30 cellular contexts compared by ENCODE assay signal in genomic region chr11:72251614-72252013, GRCh38. TPM values are rescaled to one million over a fixed set of nuclear protein-coding genes. Genes with fewer than 3 reads are reported as not detected.
DNase-seq lines count a peak whose midpoint lies in the region; ATAC-seq, FAIRE-seq and TF ChIP-seq lines count a peak whose summit lies in the region.
"Had no signal": no experiment of that assay in that cellular context is flagged by ENCODE, and none has a peak within 500 bp of the region (broad histone marks: within the 10 kb centered on the region; RNA-seq: fewer than 3 reads in every experiment).

No MANE protein-coding gene starts in this region.

- peaks cover 0 to 9% of the 10 kb centered on the region in 2 experiments; a peak in 2 of 4 replicates for H3K27me3 ChIP-seq in GM12878 (replicated peaks in 1 of 2; ENCODE audit: control insufficient read depth in 2 of 2, insufficient read depth in 2 of 2, low read length in 1 of 2)
- no peaks in the 10 kb centered on the region for H3K27me3 ChIP-seq in MG63
- H3K27me3 ChIP-seq: BE2C had no signal

- H3K27ac Mint-ChIP-seq in stimulated activated memory B cell treated with anti-CD40 and anti-IgM and Interleukin-4, amounts not matched to agents 10 μg/mL and 1 μg/mL and 100 μg/mL, for 72 hours: no peak overlapping the region
- H3K27ac Mint-ChIP-seq: CD14-positive monocyte; CD4-positive, alpha-beta memory T cell; CD4-positive, CD25-positive, alpha-beta regulatory T cell; CD8-positive, alpha-beta memory T cell had no signal

- no peaks in the 10 kb centered on the region for H3K36me3 Mint-ChIP-seq in stimulated activated memory B cell treated with anti-CD40 and anti-IgM and Interleukin-4, amounts not matched to agents 10 μg/mL and 1 μg/mL and 100 μg/mL, for 72 hours
- H3K36me3 Mint-ChIP-seq: CD4-positive, alpha-beta memory T cell; CD4-positive, CD25-positive, alpha-beta regulatory T cell; CD8-positive, alpha-beta memory T cell had no signal

- TF ChIP-seq EP300 in GM12878 (IDR thresholded peaks at IDR 0.05; ENCODE audit: borderline replicate concordance in 1 of 2, control insufficient read depth in 1 of 2, low read depth in 2 of 2, low read length in 2 of 2): no peak

- H3K4me3 ChIP-seq in GM12878 (no peak overlapping the region), coronary artery (no peak overlapping the region), MG63 (no peak overlapping the region)
- H3K4me3 ChIP-seq: BLaER1 had no signal

- H3K27me3 Mint-ChIP-seq in stimulated activated memory B cell treated with anti-CD40 and anti-IgM and Interleukin-4, amounts not matched to agents 10 μg/mL and 1 μg/mL and 100 μg/mL, for 72 hours: peaks cover 43% of the 10 kb centered on the region

- H3K36me3 ChIP-seq in GM12878 (ENCODE audit: control insufficient read depth in 2 of 2, insufficient read depth in 2 of 2, low read length in 1 of 2) (no peaks in the 10 kb centered on the region), MG63 (no peaks in the 10 kb centered on the region)
- H3K36me3 ChIP-seq: BE2C, BLaER1 had no signal

- no peak for TF ChIP-seq RAD21 in GM12878 (IDR thresholded peaks at IDR 0.05; ENCODE audit: insufficient read depth, low read depth, low read length)

- no peak overlapping the region for H3K4me2 ChIP-seq in GM12878 (ENCODE audit: control insufficient read depth, insufficient read depth)
- H3K4me2 ChIP-seq: BLaER1 had no signal

- RAD21 ChIA-PET in GM12878 (lab: Charles Lee; ENCODE audit: unreplicated experiment): interaction anchor here (0.8 to 2.1 kb wide), 2 partner anchors 162 to 179 kb away, joined by 3 to 4 read pairs; no protein-coding TSS in a partner anchor

- SMC1A ChIA-PET in GM12878 (lab: Charles Lee; ENCODE audit: uncharacterized antibody, unreplicated experiment): interaction anchor here (1.1 kb wide), 1 partner anchor 16 kb away, joined by 3 read pairs; no protein-coding TSS in a partner anchor

- TF ChIP-seq CTCF in GM12878 (IDR thresholded peaks at IDR 0.05 in 2 of 3, conservative IDR thresholded peaks at IDR 0.05 in 1 of 3; ENCODE audit: control insufficient read depth in 2 of 3, extremely low read depth in 1 of 3, insufficient read depth in 1 of 3, low read depth in 3 of 3, low read length in 3 of 3): no peak
- TF ChIP-seq CTCF in coronary artery (IDR thresholded peaks at IDR 0.05): no peak

- no TSS peak for BruUV-seq in GM12878 (replicated peaks; lab: Mats Ljungman, UMichigan)

- no peaks in the 10 kb centered on the region for H3K9me3 Mint-ChIP-seq in stimulated activated memory B cell treated with anti-CD40 and anti-IgM and Interleukin-4, amounts not matched to agents 10 μg/mL and 1 μg/mL and 100 μg/mL, for 72 hours
- H3K9me3 Mint-ChIP-seq: CD4-positive, alpha-beta memory T cell; CD8-positive, alpha-beta memory T cell had no signal

- no peaks in the 10 kb centered on the region for H3K4me1 ChIP-seq in GM12878 (ENCODE audit: control insufficient read depth, insufficient read depth, low read length)
- H3K4me1 ChIP-seq: BE2C, BLaER1 had no signal

- H3K79me2 ChIP-seq in GM12878 (ENCODE audit: control insufficient read depth, insufficient read depth, low read length): no peaks in the 10 kb centered on the region

- POLR2A ChIA-PET in GM12878 (lab: Charles Lee): no interaction called here

- no peak overlapping the region for H2AFZ ChIP-seq in GM12878 (ENCODE audit: control insufficient read depth, low read depth, low read length)

- peaks cover 17% of the 10 kb centered on the region for H3K4me1 Mint-ChIP-seq in stimulated activated memory B cell treated with anti-CD40 and anti-IgM and Interleukin-4, amounts not matched to agents 10 μg/mL and 1 μg/mL and 100 μg/mL, for 72 hours
- H3K4me1 Mint-ChIP-seq: CD14-positive monocyte; CD4-positive, alpha-beta memory T cell; CD4-positive, CD25-positive, alpha-beta regulatory T cell; CD8-positive, alpha-beta memory T cell had no signal

- WGBS in GM12878 (ENCODE audit: insufficient coverage, insufficient replicate concordance, low lambda C conversion rate, missing lambda C conversion rate): 19% methylated on average over 5 of the region's 5 CpGs

- H3K27ac ChIP-seq in GM12878 (ENCODE audit: control insufficient read depth, insufficient read depth) (no peak overlapping the region), coronary artery (no peak overlapping the region)
- H3K27ac ChIP-seq: BLaER1 had no signal

- no peak overlapping the region for H3K9ac ChIP-seq in GM12878 (ENCODE audit: control insufficient read depth, insufficient read depth, low read length)
- H3K9ac ChIP-seq: BLaER1 had no signal

- peak; percentile 61 for ATAC-seq in GM12878
- ATAC-seq in stimulated activated memory B cell treated with anti-CD40 and anti-IgM and Interleukin-4, amounts not matched to agents 10 μg/mL and 1 μg/mL and 100 μg/mL, for 72 hours: peak; percentile 37
- ATAC-seq in HG03457 (IDR thresholded peaks at IDR 0.05; ENCODE audit: unreplicated experiment): no peak

- in situ Hi-C loops in GM12878 (cut with MboI): no loop called here

- FAIRE-seq in GM12891 (lab: Jason Lieb, UNC) (no peak), GM12878 (lab: Jason Lieb, UNC) (no peak)
- FAIRE-seq: A204.1, GM19239 had no signal

- intact Hi-C loops in GM12878 (cut with micrococcal nuclease; ENCODE audit: unreplicated experiment): no loop called here

- no peaks in the 10 kb centered on the region for H4K20me1 ChIP-seq in GM12878 (ENCODE audit: control insufficient read depth, insufficient read depth)
- H4K20me1 ChIP-seq: BLaER1 had no signal

- CTCF ChIA-PET in GM12878 (lab: Yijun Ruan, JAX): no interaction called here

- H3K4me3 Mint-ChIP-seq in stimulated activated memory B cell treated with anti-CD40 and anti-IgM and Interleukin-4, amounts not matched to agents 10 μg/mL and 1 μg/mL and 100 μg/mL, for 72 hours: no peak overlapping the region
- H3K4me3 Mint-ChIP-seq: CD4-positive, alpha-beta memory T cell; CD8-positive, alpha-beta memory T cell had no signal

- H3K9me3 ChIP-seq in GM12878 (replicated peaks; ENCODE audit: control insufficient read depth, insufficient read depth, low read length): peaks cover 4% of the 10 kb centered on the region; the same call in 2 of the 3 replicates
- peaks cover 11% of the 10 kb centered on the region for H3K9me3 ChIP-seq in MG63
- H3K9me3 ChIP-seq: BE2C, BLaER1 had no signal

- no peak for DNase-seq in GM12891 (ENCODE audit: insufficient read length, low spot score)
- DNase-seq in GM12878 (ENCODE audit: low read depth, low spot score): no peak
- no peak for DNase-seq in coronary artery (ENCODE audit: low spot score)
- no peak for DNase-seq in MG63
- no peak for DNase-seq in hippocampal formation (lab: John Stamatoyannopoulos, UW)
- DNase-seq: 8988T; ACHN; BE2C; C1 segment of cervical spinal cord; CD4-positive, alpha-beta memory T cell; CD4-positive, CD25-positive, alpha-beta regulatory T cell; CD8-positive, alpha-beta memory T cell; COR-L47; DMS 273 treated with DMSO at 0.1 percent for 48 hours; DMS153; DMS53; DMS79; DND-41; EL; GDM1 had no signal

- TF ChIP-seq POLR2A in GM12891 (IDR thresholded peaks at IDR 0.05; ENCODE audit: low read depth, low read length) (no peak), GM12878 (IDR thresholded peaks at IDR 0.05; ENCODE audit: low read depth, low read length) (no peak)

RNA-seq across cellular contexts. Expression of gene PHOX2A, which starts 7.6 kb away (rescaled TPM):
- not detected for polyA plus RNA-seq in GM12891 (2012; ENCODE audit: low read depth, missing spikeins)
- total RNA-seq in GM12878 (2013; cell fraction: nucleolus; rRNA removed): not detected in 2 replicates
- total RNA-seq in GM12878 (2014; rRNA removed): not detected in 2 replicates
- total RNA-seq in GM12878 (2014; rRNA removed; fragmentation: Illumina TruSeq; extraction: Trizol): not detected in 2 replicates
- total RNA-seq in GM12878 (2021): not detected in 2 replicates
- polyA plus RNA-seq in GM12878 (2011; ENCODE audit: low read depth): not detected
- not detected in 2 replicates for polyA plus RNA-seq in GM12878 (2011; rRNA removed)
- not detected in 2 replicates for polyA plus RNA-seq in GM12878 (2011; cell fraction: cytosol; rRNA removed)
- not detected in 2 replicates for polyA plus RNA-seq in GM12878 (2011; cell fraction: nucleus; rRNA removed)
- not detected in 2 replicates for polyA plus RNA-seq in GM12878 (2012)
- polyA plus RNA-seq in GM12878 (2014; fragmentation: Illumina TruSeq; extraction: Trizol): not detected in 2 replicates
- not detected for polyA plus RNA-seq in GM12878 (2014; fragmentation: Nextera tagmentation; extraction: Ambion mirVana)
- not detected in 2 replicates for polyA plus RNA-seq in GM12878 (2014; rRNA removed)
- polyA plus RNA-seq in GM12878 (2016; fragmentation: Nextera tagmentation; extraction: Ambion mirVana): not detected
- not detected in 2 replicates for polyA minus RNA-seq in GM12878 (2011; rRNA and poly(A)+ RNA removed)
- not detected in 2 replicates for polyA minus RNA-seq in GM12878 (2011; cell fraction: cytosol; rRNA and poly(A)+ RNA removed)
- polyA minus RNA-seq in GM12878 (2011; cell fraction: nucleus; rRNA and poly(A)+ RNA removed): not detected in 2 replicates
- not detected in 2 replicates for total RNA-seq in MG63 (2014; rRNA removed; shearing (Covaris generic); ENCODE audit: low replicate concordance)
- total RNA-seq: A673; CD4-positive, alpha-beta memory T cell; CD4-positive, CD25-positive, alpha-beta regulatory T cell; CD8-positive, alpha-beta memory T cell; Daoy; G401 had no signal
- polyA plus RNA-seq: AG04450; CD14-positive monocyte; CD4-positive, alpha-beta memory T cell; CD4-positive, CD25-positive, alpha-beta regulatory T cell; CD8-positive, alpha-beta memory T cell had no signal

RNA-seq across cellular contexts. Expression of gene INPPL1, which starts 27.0 kb away (rescaled TPM):
- polyA plus RNA-seq in GM12891 (2012; ENCODE audit: low read depth, missing spikeins): 59.5 TPM
- 149 and 152 TPM in 2 replicates for total RNA-seq in GM12878 (2013; cell fraction: nucleolus; rRNA removed)
- total RNA-seq in GM12878 (2014; rRNA removed) (62.3 and 66.3 TPM in 2 replicates), GM12878 (2014; rRNA removed; fragmentation: Illumina TruSeq; extraction: Trizol) (32.1 and 33.1 TPM in 2 replicates), GM12878 (2021) (110 and 116 TPM in 2 replicates)
- 39.6 TPM for polyA plus RNA-seq in GM12878 (2011; ENCODE audit: low read depth)
- polyA plus RNA-seq in GM12878 (2011; rRNA removed) (36.2 and 68.8 TPM in 2 replicates), GM12878 (2014; fragmentation: Illumina TruSeq; extraction: Trizol) (54.7 and 62.3 TPM in 2 replicates), GM12878 (2014; fragmentation: Nextera tagmentation; extraction: Ambion mirVana) (1 to 10 TPM in 1 of 2 experiments, under 1 TPM in 1; 0.47 to 1.0 TPM), GM12878 (2014; rRNA removed) (77.5 and 94.4 TPM in 2 replicates), GM12878 (2016; fragmentation: Nextera tagmentation; extraction: Ambion mirVana) (10 to 100 TPM in 1 of 2 experiments, 1 to 10 TPM in 1; 9.7 to 20.0 TPM)
- polyA plus RNA-seq in GM12878 (2011; cell fraction: cytosol; rRNA removed): 45.3 and 59.8 TPM in 2 replicates
- 613 and 647 TPM in 2 replicates for polyA plus RNA-seq in GM12878 (2011; cell fraction: nucleus; rRNA removed)
- polyA plus RNA-seq in GM12878 (2012): 71.7 and 110 TPM in 2 replicates
- polyA minus RNA-seq in GM12878 (2011; rRNA and poly(A)+ RNA removed): 70.7 and 93.0 TPM in 2 replicates
- polyA minus RNA-seq in GM12878 (2011; cell fraction: cytosol; rRNA and poly(A)+ RNA removed): 52.8 and 55.7 TPM in 2 replicates
- polyA minus RNA-seq in GM12878 (2011; cell fraction: nucleus; rRNA and poly(A)+ RNA removed): 158 and 247 TPM in 2 replicates
- total RNA-seq in MG63 (2014; rRNA removed; shearing (Covaris generic); ENCODE audit: low replicate concordance): 25.6 and 51.8 TPM in 2 replicates

RNA-seq across cellular contexts. Expression of gene FOLR2, which starts 35.0 kb away (rescaled TPM):
- polyA plus RNA-seq in GM12891 (2012; ENCODE audit: low read depth, missing spikeins): 0.98 TPM
- not detected in 2 replicates for total RNA-seq in GM12878 (2013; cell fraction: nucleolus; rRNA removed)
- 2.7 and 3.5 TPM in 2 replicates for total RNA-seq in GM12878 (2014; rRNA removed)
- total RNA-seq in GM12878 (2014; rRNA removed; fragmentation: Illumina TruSeq; extraction: Trizol): 1.9 and 2.2 TPM in 2 replicates
- 1.4 and 1.5 TPM in 2 replicates for total RNA-seq in GM12878 (2021)
- polyA plus RNA-seq in GM12878 (2011; ENCODE audit: low read depth): 1.5 TPM
- 0.10 TPM in 1 of 2 replicates, not detected in the other for polyA plus RNA-seq in GM12878 (2011; rRNA removed)
- 0.12 and 0.25 TPM in 2 replicates for polyA plus RNA-seq in GM12878 (2011; cell fraction: cytosol; rRNA removed)
- polyA plus RNA-seq in GM12878 (2011; cell fraction: nucleus; rRNA removed): 0.21 and 0.54 TPM in 2 replicates
- 1.7 and 1.9 TPM in 2 replicates for polyA plus RNA-seq in GM12878 (2012)
- polyA plus RNA-seq in GM12878 (2014; fragmentation: Illumina TruSeq; extraction: Trizol): 1.6 and 2.0 TPM in 2 replicates
- 10 to 100 TPM; 11.0 to 11.1 TPM for polyA plus RNA-seq in GM12878 (2014; fragmentation: Nextera tagmentation; extraction: Ambion mirVana)
- polyA plus RNA-seq in GM12878 (2014; rRNA removed): 3.2 and 3.7 TPM in 2 replicates
- 1 to 10 TPM; 1.2 to 1.6 TPM for polyA plus RNA-seq in GM12878 (2016; fragmentation: Nextera tagmentation; extraction: Ambion mirVana)
- not detected in 2 replicates for polyA minus RNA-seq in GM12878 (2011; rRNA and poly(A)+ RNA removed)
- polyA minus RNA-seq in GM12878 (2011; cell fraction: cytosol; rRNA and poly(A)+ RNA removed): not detected in 2 replicates
- polyA minus RNA-seq in GM12878 (2011; cell fraction: nucleus; rRNA and poly(A)+ RNA removed): not detected in 2 replicates
- total RNA-seq in MG63 (2014; rRNA removed; shearing (Covaris generic); ENCODE audit: low replicate concordance): not detected in 2 replicates
- total RNA-seq: A673; CD4-positive, alpha-beta memory T cell; CD4-positive, CD25-positive, alpha-beta regulatory T cell; Daoy; G401 had no signal
- polyA plus RNA-seq: AG04450; CD4-positive, alpha-beta memory T cell; CD8-positive, alpha-beta memory T cell had no signal

RNA-seq across cellular contexts. Expression of gene FOLR1, which starts 59.7 kb away (rescaled TPM):
- not detected for polyA plus RNA-seq in GM12891 (2012; ENCODE audit: low read depth, missing spikeins)
- total RNA-seq in GM12878 (2013; cell fraction: nucleolus; rRNA removed): not detected in 2 replicates
- not detected in 2 replicates for total RNA-seq in GM12878 (2014; rRNA removed)
- not detected in 2 replicates for total RNA-seq in GM12878 (2014; rRNA removed; fragmentation: Illumina TruSeq; extraction: Trizol)
- total RNA-seq in GM12878 (2021): not detected in 2 replicates
- not detected for polyA plus RNA-seq in GM12878 (2011; ENCODE audit: low read depth)
- polyA plus RNA-seq in GM12878 (2011; rRNA removed): not detected in 2 replicates
- not detected in 2 replicates for polyA plus RNA-seq in GM12878 (2011; cell fraction: cytosol; rRNA removed)
- polyA plus RNA-seq in GM12878 (2011; cell fraction: nucleus; rRNA removed): not detected in 2 replicates
- not detected in 2 replicates for polyA plus RNA-seq in GM12878 (2012)
- not detected in 2 replicates for polyA plus RNA-seq in GM12878 (2014; fragmentation: Illumina TruSeq; extraction: Trizol)
- polyA plus RNA-seq in GM12878 (2014; fragmentation: Nextera tagmentation; extraction: Ambion mirVana): not detected
- polyA plus RNA-seq in GM12878 (2014; rRNA removed): not detected in 2 replicates
- not detected for polyA plus RNA-seq in GM12878 (2016; fragmentation: Nextera tagmentation; extraction: Ambion mirVana)
- polyA minus RNA-seq in GM12878 (2011; rRNA and poly(A)+ RNA removed): not detected in 2 replicates
- polyA minus RNA-seq in GM12878 (2011; cell fraction: cytosol; rRNA and poly(A)+ RNA removed): 2.0 and 2.7 TPM in 2 replicates
- polyA minus RNA-seq in GM12878 (2011; cell fraction: nucleus; rRNA and poly(A)+ RNA removed): 0.97 and 1.3 TPM in 2 replicates
- total RNA-seq in MG63 (2014; rRNA removed; shearing (Covaris generic); ENCODE audit: low replicate concordance): 0.23 and 3.0 TPM in 2 replicates
- total RNA-seq: A673; CD4-positive, alpha-beta memory T cell; CD4-positive, CD25-positive, alpha-beta regulatory T cell; CD8-positive, alpha-beta memory T cell; Daoy had no signal
- polyA plus RNA-seq: CD14-positive monocyte; CD4-positive, alpha-beta memory T cell; CD4-positive, CD25-positive, alpha-beta regulatory T cell; CD8-positive, alpha-beta memory T cell had no signal
